ENCODE assay signal across 26 cellular contexts in genomic region chr2:90221300-90221651, GRCh38.
"Had no signal": no experiment of that assay in that cellular context is flagged by ENCODE, and none has a peak within 500 bp of the region (broad histone marks: within the 10 kb centered on the region; RNA-seq: fewer than 3 reads in every experiment).

No MANE protein-coding gene starts in this region.

- H3K4me1 ChIP-seq: adrenal gland had no signal

- DNase-seq: activated CD4-positive, alpha-beta T cell treated with anti-CD3 and anti-CD28 coated beads for 48 hours; activated CD4-positive, alpha-beta T cell treated with anti-CD3 and anti-CD28 coated beads, Interleukin-2, amount 50 U/mL, for 4 hours; activated CD8-positive, alpha-beta memory T cell treated with anti-CD3 and anti-CD28 coated beads, Interleukin-2, amount 50 U/mL, for 48 hours; activated CD8-positive, alpha-beta T cell treated with anti-CD3 and anti-CD28 coated beads, Interleukin-2, amount 10 ng/mL, durations not matched to agents 7 days and 5 days; activated naive CD4-positive, alpha-beta T cell treated with anti-CD3 and anti-CD28 coated beads, Interleukin-2, amount 50 U/mL, for 16 hours; activated naive CD8-positive, alpha-beta T cell treated with anti-CD3 and anti-CD28 coated beads, Interleukin-2, amount 10 ng/mL, durations not matched to agents 7 days and 5 days; activated T-cell treated with anti-CD3 and anti-CD28 coated beads, Interleukin-2, amount 50 U/mL, for 1 hour; adrenal gland; KG1; NCI-H1092 treated with DMSO at 0.1 percent for 48 hours; NCI-H1417 treated with DMSO at 0.1 percent for 48 hours; NCI-H1694; NCI-H2029; NCI-H2107; NCI-H2171 treated with DMSO at 0.1 percent for 48 hours; NCI-H345; NCI-H510A; NCI-H526 treated with DMSO at 0.1 percent for 48 hours; NK-92 treated with Interleukin-12 subunit alpha and Interleukin-12 subunit beta, amount 100 ng/mL, for 24 hours; PC-9; SIG-M5; T-cell; T-helper 2 cell; T1000; WERI-Rb-1 had no signal

- H3K27me3 ChIP-seq: adrenal gland had no signal

- H3K9me3 Mint-ChIP-seq: activated naive CD8-positive, alpha-beta T cell treated with anti-CD3 and anti-CD28 coated beads, Interleukin-2, amount 10 ng/mL, durations not matched to agents 7 days and 5 days had no signal

- H3K27me3 Mint-ChIP-seq: activated naive CD8-positive, alpha-beta T cell treated with anti-CD3 and anti-CD28 coated beads, Interleukin-2, amount 10 ng/mL, durations not matched to agents 7 days and 5 days had no signal

- H3K36me3 ChIP-seq: adrenal gland, WERI-Rb-1 had no signal

- H3K27ac Mint-ChIP-seq: activated CD8-positive, alpha-beta T cell treated with anti-CD3 and anti-CD28 coated beads, Interleukin-2, amount 10 ng/mL, durations not matched to agents 7 days and 5 days; activated naive CD8-positive, alpha-beta T cell treated with anti-CD3 and anti-CD28 coated beads, Interleukin-2, amount 10 ng/mL, durations not matched to agents 7 days and 5 days; T-cell had no signal

- H3K36me3 Mint-ChIP-seq: activated naive CD8-positive, alpha-beta T cell treated with anti-CD3 and anti-CD28 coated beads, Interleukin-2, amount 10 ng/mL, durations not matched to agents 7 days and 5 days; T-cell had no signal

- H3K4me1 Mint-ChIP-seq: activated naive CD8-positive, alpha-beta T cell treated with anti-CD3 and anti-CD28 coated beads, Interleukin-2, amount 10 ng/mL, durations not matched to agents 7 days and 5 days; T-cell had no signal

- H3K4me3 Mint-ChIP-seq: activated CD8-positive, alpha-beta T cell treated with anti-CD3 and anti-CD28 coated beads, Interleukin-2, amount 10 ng/mL, durations not matched to agents 7 days and 5 days; activated naive CD8-positive, alpha-beta T cell treated with anti-CD3 and anti-CD28 coated beads, Interleukin-2, amount 10 ng/mL, durations not matched to agents 7 days and 5 days; T-cell had no signal

- H3K9me3 ChIP-seq: adrenal gland had no signal

- H3K4me3 ChIP-seq: adrenal gland, PC-9 had no signal

- ATAC-seq: activated CD4-positive, CD25-positive, alpha-beta regulatory T cell treated with anti-CD3 and anti-CD28 coated beads, Interleukin-2, amount 50 U/mL, for 24 hours; activated CD8-positive, alpha-beta T cell treated with anti-CD3 and anti-CD28 coated beads, Interleukin-2, amount 10 ng/mL, durations not matched to agents 7 days and 5 days; T-cell had no signal

- H2AFZ ChIP-seq: PC-9 had no signal

- H3K4me2 ChIP-seq: PC-9 had no signal

- H3K27ac ChIP-seq: adrenal gland, PC-9, WERI-Rb-1 had no signal
